21 cellular contexts compared by ENCODE assay signal in genomic region chr12:5328669-5329068, GRCh38.
A peak's percentile ranks its signal among the peaks of the same experiment; 100 is the strongest.
DNase-seq lines count a peak whose midpoint lies in the region; ATAC-seq, FAIRE-seq and TF ChIP-seq lines count a peak whose summit lies in the region.
"Had no signal": no experiment of that assay in that cellular context is flagged by ENCODE, and none has a peak within 500 bp of the region (broad histone marks: within the 10 kb centered on the region; RNA-seq: fewer than 3 reads in every experiment).

No MANE protein-coding gene starts in this region.

- no peaks in the 10 kb centered on the region for H3K4me1 ChIP-seq in aorta (ENCODE audit: control insufficient read depth in 1 of 2, insufficient read depth in 2 of 2, low read length in 2 of 2)
- H3K4me1 ChIP-seq: BE2C had no signal

- DNase-seq in NCI-H146 (lab: John Stamatoyannopoulos, UW) = peak; percentile 34
- no peak for DNase-seq in NCI-H146 treated with DMSO at 0.1 percent for 48 hours (lab: John Stamatoyannopoulos, UW; ENCODE audit: unreplicated experiment)
- peak; percentile 66 for DNase-seq in bronchial epithelial cell (ENCODE audit: low read depth)
- DNase-seq in iPS-NIHi7 (ENCODE audit: extremely low spot score) = peak; percentile 21
- no peak for DNase-seq in aorta
- no peak for DNase-seq in NCI-H524 treated with DMSO at 0.1 percent for 48 hours (lab: John Stamatoyannopoulos, UW)
- DNase-seq: BE2C; CD4-positive, alpha-beta memory T cell; DND-41; GF-D8; MG63; NCI-H1092; NCI-H1694; NCI-H2107; NCI-H774; SK-N-SH had no signal

- no peaks in the 10 kb centered on the region for H3K9me3 ChIP-seq in aorta (ENCODE audit: control insufficient read depth, low read length)
- H3K9me3 ChIP-seq: BE2C, SK-N-SH had no signal

- no peak for FAIRE-seq in bronchial epithelial cell (lab: Jason Lieb, UNC)
- FAIRE-seq: D721Med, GM12891 had no signal

- ATAC-seq in aorta (ENCODE audit: low FRiP score) (peak; percentile 38), GM19351 (IDR thresholded peaks at IDR 0.05; ENCODE audit: unreplicated experiment) (no peak), HG02678 (IDR thresholded peaks at IDR 0.05; ENCODE audit: unreplicated experiment) (no peak)

- no peak overlapping the region for H3K4me3 ChIP-seq in bronchial epithelial cell (ENCODE audit: low read depth, low read length)
- no peak overlapping the region for H3K4me3 ChIP-seq in aorta (ENCODE audit: low read length in 2 of 2)
- H3K4me3 ChIP-seq: MG63 had no signal

- WGBS in aorta, 2 donors = 8 to 22% methylated on average over 1 of the region's 1 CpG

- H3K36me3 ChIP-seq in bronchial epithelial cell (ENCODE audit: control insufficient read depth, insufficient read depth, low read length) (no peaks in the 10 kb centered on the region), aorta (ENCODE audit: control insufficient read depth in 1 of 2, insufficient read depth in 2 of 2, low read length in 1 of 2) (no peaks in the 10 kb centered on the region)
- H3K36me3 ChIP-seq: BE2C, MG63 had no signal

- no peak for TF ChIP-seq CTCF in bronchial epithelial cell (IDR thresholded peaks at IDR 0.05; ENCODE audit: insufficient read depth, low read length, severe bottlenecking)

- no peak overlapping the region for H3K27ac ChIP-seq in aorta (ENCODE audit: low read depth in 1 of 2, low read length in 2 of 2)
- H3K27ac ChIP-seq: 22Rv1 had no signal

- H3K27me3 ChIP-seq in bronchial epithelial cell (ENCODE audit: control insufficient read depth, insufficient read depth, low read length) (no peaks in the 10 kb centered on the region), aorta (ENCODE audit: control insufficient read depth in 1 of 2, insufficient read depth in 2 of 2, low read length in 1 of 2) (no peaks in the 10 kb centered on the region)
- H3K27me3 ChIP-seq: BE2C, MG63 had no signal

- intact Hi-C loops in aorta (cut with DNase I) = no loop called here

Comparison
In these comparisons a context has a peak if more than half of its experiments do, and no peak if none do; other contexts are left out.
1. DNase-seq: peak in NCI-H146 (single experiment), bronchial epithelial cell (single experiment) and iPS-NIHi7 (single experiment); none in NCI-H146 treated with DMSO at 0.1 percent for 48 hours (single experiment), aorta (0 of 2) and NCI-H524 treated with DMSO at 0.1 percent for 48 hours (single experiment).